8 cellular contexts compared by ENCODE assay signal in the genomic region with DNA sequence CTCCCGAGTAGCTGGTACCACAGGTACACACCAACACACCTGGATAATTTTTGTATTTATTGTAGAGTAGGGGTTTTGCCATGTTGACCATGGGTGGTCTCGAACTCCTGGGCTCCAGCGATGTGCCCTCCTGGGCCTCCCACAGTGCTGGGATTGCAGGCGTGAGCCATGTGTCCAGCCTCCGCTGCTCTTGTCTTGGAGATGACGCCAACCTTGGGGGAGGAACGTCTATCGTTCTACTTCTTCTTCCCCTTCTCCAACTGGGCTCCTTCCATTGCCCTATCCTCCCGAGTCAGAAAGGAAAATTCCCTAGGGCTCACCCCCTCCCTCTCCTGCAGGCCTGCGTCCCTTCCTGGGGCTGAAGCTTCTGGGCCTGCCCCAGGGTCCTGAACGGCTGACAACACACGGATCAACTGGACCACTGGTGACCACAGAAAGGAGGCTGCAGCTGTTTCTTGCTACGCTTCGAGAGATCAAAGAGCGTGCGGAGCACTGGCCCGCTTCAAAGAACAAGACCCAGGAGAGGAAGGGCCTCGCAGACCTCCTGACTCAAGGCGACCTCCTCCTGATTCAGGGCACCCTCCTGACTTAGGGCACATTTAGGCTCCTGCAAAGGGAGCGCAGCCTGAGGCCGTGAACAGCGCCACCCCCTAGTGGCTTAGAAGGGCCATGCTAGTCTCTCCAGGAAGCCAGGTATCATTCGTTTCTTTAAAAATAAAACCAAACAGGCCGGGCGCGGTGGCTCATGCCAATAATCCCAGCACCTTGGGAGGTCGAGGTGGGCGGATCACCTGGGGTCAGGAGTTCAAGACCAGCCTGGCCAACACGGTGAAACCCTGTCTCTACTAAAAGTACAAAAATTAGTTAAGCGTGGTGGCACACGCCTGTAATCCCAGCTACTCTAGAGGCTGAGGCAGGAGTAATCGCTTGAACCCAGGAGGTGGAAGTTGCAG. TPM values are rescaled to one million over a fixed set of nuclear protein-coding genes. Genes with fewer than 3 reads are reported as not detected.
A peak's percentile ranks its signal among the peaks of the same experiment; 100 is the strongest.
DNase-seq lines count a peak whose midpoint lies in the region; ATAC-seq and TF ChIP-seq lines count a peak whose summit lies in the region.

No MANE protein-coding gene starts in this region.

- no peaks in the 10 kb centered on the region for H3K36me3 Mint-ChIP-seq in activated T-helper 2 cell treated with anti-CD3 and anti-CD28 coated beads, Interferon-gamma antibody, Interleukin-2, Interleukin-4, amounts not matched to agents 10 μg/mL and 5 μg/mL and 100 μg/mL, durations not matched to agents 14 hours and 24 hours and 36 hours (ENCODE audit: low read depth)
- H3K36me3 Mint-ChIP-seq in glutamatergic neuron (ENCODE audit: unreplicated experiment): no peaks in the 10 kb centered on the region

- H3K79me2 ChIP-seq in ACC112 (ENCODE audit: control insufficient read depth, insufficient read depth, low read length, unreplicated experiment): no peaks in the 10 kb centered on the region

- peak overlapping the region; percentile 85 for H2AFZ ChIP-seq in ACC112 (ENCODE audit: low read length, unreplicated experiment)

- TF ChIP-seq CTCF in RWPE2 (IDR thresholded peaks at IDR 0.05; ENCODE audit: poor library complexity, severe bottlenecking): peak; percentile 81
- peak; percentile 70 for TF ChIP-seq CTCF in glutamatergic neuron (IDR thresholded peaks at IDR 0.05; ENCODE audit: partially characterized antibody, unreplicated experiment)
- peak; percentile 51 to 57 (median 54) for TF ChIP-seq CTCF in uterus (IDR thresholded peaks at IDR 0.05)

- H3K27ac Mint-ChIP-seq in activated T-helper 2 cell treated with anti-CD3 and anti-CD28 coated beads, Interferon-gamma antibody, Interleukin-2, Interleukin-4, amounts not matched to agents 10 μg/mL and 5 μg/mL and 100 μg/mL, durations not matched to agents 14 hours and 24 hours and 36 hours: no peak overlapping the region
- no peak overlapping the region for H3K27ac Mint-ChIP-seq in glutamatergic neuron (ENCODE audit: unreplicated experiment)

- no peak overlapping the region for H3K4me3 ChIP-seq in ACC112 (ENCODE audit: low read depth, low read length)
- no peak overlapping the region for H3K4me3 ChIP-seq in RWPE2 (ENCODE audit: severe bottlenecking)
- H3K4me3 ChIP-seq in uterus: no peak overlapping the region

- H3K27ac ChIP-seq in ACC112 (ENCODE audit: low read depth, low read length) (no peak overlapping the region), RWPE2 (ENCODE audit: poor library complexity, severe bottlenecking) (no peak overlapping the region), uterus (no peak overlapping the region)

- no peaks in the 10 kb centered on the region for H3K27me3 Mint-ChIP-seq in activated T-helper 2 cell treated with anti-CD3 and anti-CD28 coated beads, Interferon-gamma antibody, Interleukin-2, Interleukin-4, amounts not matched to agents 10 μg/mL and 5 μg/mL and 100 μg/mL, durations not matched to agents 14 hours and 24 hours and 36 hours (ENCODE audit: low read depth)
- no peaks in the 10 kb centered on the region for H3K27me3 Mint-ChIP-seq in glutamatergic neuron (ENCODE audit: unreplicated experiment)

- H3K4me3 Mint-ChIP-seq in activated T-helper 2 cell treated with anti-CD3 and anti-CD28 coated beads, Interferon-gamma antibody, Interleukin-2, Interleukin-4, amounts not matched to agents 10 μg/mL and 5 μg/mL and 100 μg/mL, durations not matched to agents 14 hours and 24 hours and 36 hours (ENCODE audit: low read depth): no peak overlapping the region
- H3K4me3 Mint-ChIP-seq in glutamatergic neuron (ENCODE audit: unreplicated experiment): no peak overlapping the region

- DNase-seq in RWPE2 (ENCODE audit: low spot score): peak; percentile 69
- DNase-seq in activated T-helper 2 cell treated with anti-CD3 and anti-CD28 coated beads, Interferon-gamma antibody, Interleukin-2, Interleukin-4, amounts not matched to agents 10 μg/mL and 5 μg/mL and 100 μg/mL, durations not matched to agents 14 hours and 24 hours and 36 hours (ENCODE audit: low spot score): peak; percentile 57
- DNase-seq in glutamatergic neuron: peak; percentile 60
- peak; percentile 18 for DNase-seq in putamen (ENCODE audit: low spot score)
- peak; percentile 35 to 46 for DNase-seq in uterus

- intact Hi-C loops in activated T-helper 2 cell treated with anti-CD3 and anti-CD28 coated beads, Interferon-gamma antibody, Interleukin-2, Interleukin-4, amounts not matched to agents 10 μg/mL and 5 μg/mL and 100 μg/mL, durations not matched to agents 14 hours and 24 hours and 36 hours (cut with micrococcal nuclease): loop anchor here (1.0 kb wide), 1 partner anchor 72 kb away; no protein-coding TSS in a partner anchor
- intact Hi-C loops in uterus (cut with DNase I; ENCODE audit: low total_unique reads): no loop called here

- ATAC-seq in GM18508 (IDR thresholded peaks at IDR 0.05; ENCODE audit: insufficient read depth, unreplicated experiment) (peak; percentile 83), HG03097 (IDR thresholded peaks at IDR 0.05; ENCODE audit: low FRiP score, unreplicated experiment) (peak; percentile 67), RWPE2 (ENCODE audit: low read depth) (peak; percentile 85)

- no peaks in the 10 kb centered on the region for H3K9me3 Mint-ChIP-seq in activated T-helper 2 cell treated with anti-CD3 and anti-CD28 coated beads, Interferon-gamma antibody, Interleukin-2, Interleukin-4, amounts not matched to agents 10 μg/mL and 5 μg/mL and 100 μg/mL, durations not matched to agents 14 hours and 24 hours and 36 hours
- H3K9me3 Mint-ChIP-seq in glutamatergic neuron (ENCODE audit: unreplicated experiment): no peaks in the 10 kb centered on the region

- no peaks in the 10 kb centered on the region for H3K36me3 ChIP-seq in ACC112 (ENCODE audit: insufficient read depth, low read length)
- no peaks in the 10 kb centered on the region for H3K36me3 ChIP-seq in RWPE2 (ENCODE audit: low read depth)
- H3K36me3 ChIP-seq in uterus: no peaks in the 10 kb centered on the region

- no peaks in the 10 kb centered on the region for H3K9me3 ChIP-seq in RWPE2 (ENCODE audit: severe bottlenecking)
- H3K9me3 ChIP-seq in uterus: no peaks in the 10 kb centered on the region

- H3K4me1 Mint-ChIP-seq in activated T-helper 2 cell treated with anti-CD3 and anti-CD28 coated beads, Interferon-gamma antibody, Interleukin-2, Interleukin-4, amounts not matched to agents 10 μg/mL and 5 μg/mL and 100 μg/mL, durations not matched to agents 14 hours and 24 hours and 36 hours (ENCODE audit: low read depth): no peaks in the 10 kb centered on the region
- H3K4me1 Mint-ChIP-seq in glutamatergic neuron (ENCODE audit: low read depth, unreplicated experiment): peaks cover 7% of the 10 kb centered on the region

- H3K4me1 ChIP-seq in ACC112 (ENCODE audit: control insufficient read depth, insufficient read depth, low read length, unreplicated experiment) (peaks cover 10% of the 10 kb centered on the region), RWPE2 (ENCODE audit: insufficient read depth, poor library complexity, severe bottlenecking) (no peaks in the 10 kb centered on the region), uterus (no peaks in the 10 kb centered on the region)

- no peak for TF ChIP-seq POLR2A in uterus (IDR thresholded peaks at IDR 0.05)

- no peaks in the 10 kb centered on the region for H3K27me3 ChIP-seq in ACC112 (ENCODE audit: insufficient read depth, low read length)
- H3K27me3 ChIP-seq in RWPE2 (ENCODE audit: insufficient read depth, poor library complexity, severe bottlenecking): no peaks in the 10 kb centered on the region
- H3K27me3 ChIP-seq in uterus: no peaks in the 10 kb centered on the region

RNA-seq across cellular contexts. Expression of gene HELZ, which starts 48.5 kb away (rescaled TPM):
- 67.1 and 71.7 TPM in 2 replicates for total RNA-seq in activated T-helper 2 cell treated with anti-CD3 and anti-CD28 coated beads, Interferon-gamma antibody, Interleukin-2, Interleukin-4, amounts not matched to agents 10 μg/mL and 5 μg/mL and 100 μg/mL, durations not matched to agents 14 hours and 24 hours and 36 hours
- 47.4 TPM for total RNA-seq in glutamatergic neuron (ENCODE audit: unreplicated experiment)
- 100 to 1,000 TPM in 1 of 4 donors, 10 to 100 TPM in 3; 14.7 to 122 (median 45.9) TPM for total RNA-seq in uterus

Comparison
In these comparisons a context has a peak if more than half of its experiments do, and no peak if none do; other contexts are left out.
1. DNase-seq: peak in every context shown above with its lines; median percentile 69 in RWPE2; 60 in glutamatergic neuron; 57 in activated T-helper 2 cell treated with anti-CD3 and anti-CD28 coated beads, Interferon-gamma antibody, Interleukin-2, Interleukin-4, amounts not matched to agents 10 μg/mL and 5 μg/mL and 100 μg/mL, durations not matched to agents 14 hours and 24 hours and 36 hours; 40 in uterus; 18 in putamen.